Comparison of ENCODE assay signal across 16 cellular contexts in the genomic region with DNA sequence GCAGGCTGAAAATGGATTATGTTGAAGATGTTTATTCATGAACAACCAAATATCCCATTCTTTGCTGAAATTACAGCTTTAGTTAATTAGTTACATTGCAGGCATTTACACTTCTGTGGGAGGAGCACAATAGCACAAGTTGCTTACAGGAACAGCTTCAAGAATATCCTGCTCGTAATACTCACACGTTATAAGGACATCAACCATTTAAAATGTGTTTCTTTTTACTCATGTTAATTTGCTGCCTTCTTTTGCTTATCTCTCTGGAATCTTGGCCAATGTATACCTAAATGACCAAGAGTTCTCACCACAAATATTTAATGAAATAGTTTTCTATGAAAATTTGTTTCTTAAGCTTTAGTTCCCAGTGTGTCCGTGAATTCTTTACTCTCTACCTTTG.
A peak's percentile ranks its signal among the peaks of the same experiment; 100 is the strongest.
DNase-seq lines count a peak whose midpoint lies in the region; ATAC-seq and TF ChIP-seq lines count a peak whose summit lies in the region.
"Had no signal": no experiment of that assay in that cellular context is flagged by ENCODE, and none has a peak within 500 bp of the region (broad histone marks: within the 10 kb centered on the region; RNA-seq: fewer than 3 reads in every experiment).

No MANE protein-coding gene starts in this region.

- H3K4me3 ChIP-seq in upper lobe of right lung = peak overlapping the region; percentile 14
- H3K4me3 ChIP-seq in aorta (ENCODE audit: low read length in 2 of 2) = no peak overlapping the region
- H3K4me3 ChIP-seq: HAP-1, K562 had no signal

- no peak overlapping the region for H3K27ac ChIP-seq in upper lobe of right lung
- no peak overlapping the region for H3K27ac ChIP-seq in aorta (ENCODE audit: low read depth in 1 of 2, low read length in 2 of 2)
- H3K27ac ChIP-seq: HL-60 had no signal

- intact Hi-C loops in upper lobe of right lung (cut with DNase I) = no loop called here
- intact Hi-C loops in aorta (cut with DNase I) = no loop called here

- no peaks in the 10 kb centered on the region for H3K27me3 ChIP-seq in upper lobe of right lung
- no peaks in the 10 kb centered on the region for H3K27me3 ChIP-seq in aorta (ENCODE audit: control insufficient read depth in 1 of 2, insufficient read depth in 2 of 2, low read length in 1 of 2)

- ATAC-seq in upper lobe of right lung (peak; percentile 22), aorta (ENCODE audit: low FRiP score) (no peak)
- ATAC-seq: K562 had no signal

- H3K36me3 ChIP-seq in upper lobe of right lung (no peaks in the 10 kb centered on the region), aorta (ENCODE audit: control insufficient read depth in 1 of 2, insufficient read depth in 2 of 2, low read length in 1 of 2) (no peaks in the 10 kb centered on the region)
- H3K36me3 ChIP-seq: HAP-1 had no signal

- TF ChIP-seq CTCF in upper lobe of right lung (IDR thresholded peaks at IDR 0.05) = no peak

- DNase-seq in NCI-H524 (lab: John Stamatoyannopoulos, UW) (peak; percentile 23 to 57), NCI-H524 treated with DMSO at 0.1 percent for 48 hours (lab: John Stamatoyannopoulos, UW) (no peak), astrocyte of the hippocampus (ENCODE audit: low read depth, low spot score) (peak; percentile 65), inferior parietal cortex (ENCODE audit: extremely low spot score) (peak; percentile 20), upper lobe of right lung (no peak), NCI-H1417 (lab: John Stamatoyannopoulos, UW) (no peak), KG1 (lab: John Stamatoyannopoulos, UW) (no peak), aorta (no peak)
- DNase-seq: C1 segment of cervical spinal cord, GF-D8, NCI-H1436 treated with DMSO at 0.1 percent for 48 hours, NCI-H2029 treated with DMSO at 0.1 percent for 48 hours, NCI-H510A had no signal

- H3K9me3 ChIP-seq in upper lobe of right lung (no peaks in the 10 kb centered on the region), aorta (ENCODE audit: control insufficient read depth, low read length) (no peaks in the 10 kb centered on the region)
- H3K9me3 ChIP-seq: HAP-1 had no signal

- H3K4me1 ChIP-seq in upper lobe of right lung (no peaks in the 10 kb centered on the region), aorta (ENCODE audit: control insufficient read depth in 1 of 2, insufficient read depth in 2 of 2, low read length in 2 of 2) (no peaks in the 10 kb centered on the region)

- 58 to 65% methylated on average over 3 of the region's 3 CpGs for WGBS in aorta, 2 donors

Comparison
In these comparisons a context has a peak if more than half of its experiments do, and no peak if none do; other contexts are left out.
1. DNase-seq: peak in NCI-H524 (2 of 2), astrocyte of the hippocampus (single experiment) and inferior parietal cortex (single experiment); none in NCI-H524 treated with DMSO at 0.1 percent for 48 hours (single experiment), upper lobe of right lung (single experiment), NCI-H1417 (0 of 3), KG1 (single experiment) and aorta (0 of 2).